In genomic region chr17:21404956-21405731, GRCh38 we compare ENCODE assay signal across 8 cellular contexts. TPM values are rescaled to one million over a fixed set of nuclear protein-coding genes. Genes with fewer than 3 reads are reported as not detected.
DNase-seq lines count a peak whose midpoint lies in the region; ATAC-seq, FAIRE-seq and TF ChIP-seq lines count a peak whose summit lies in the region.
"Not testable (repeated sequence)": the region's sequence is repeated elsewhere in the genome, so short reads cannot be mapped to it uniquely, and the experiment has no call there.
"Had no signal": no experiment of that assay in that cellular context is flagged by ENCODE, and none has a peak within 500 bp of the region (broad histone marks: within the 10 kb centered on the region; RNA-seq: fewer than 3 reads in every experiment).

No MANE protein-coding gene starts in this region.

- not testable (repeated sequence) for H3K36me3 ChIP-seq in bronchial epithelial cell (ENCODE audit: control insufficient read depth, insufficient read depth, low read length); naive thymus-derived CD4-positive, alpha-beta T cell (ENCODE audit: control insufficient read depth in 2 of 3, insufficient read depth in 3 of 3, low read length in 3 of 3); stomach

- not testable (repeated sequence) for H3K27me3 ChIP-seq in bronchial epithelial cell (ENCODE audit: control insufficient read depth, insufficient read depth, low read length); right cardiac atrium (ENCODE audit: control insufficient read depth, insufficient read depth); naive thymus-derived CD4-positive, alpha-beta T cell (ENCODE audit: control insufficient read depth in 2 of 2, insufficient read depth in 2 of 2, low read length in 2 of 2); stomach

- peak; percentile 41 for DNase-seq in CMK (ENCODE audit: low read depth)
- DNase-seq in NCI-H446 treated with DMSO at 0.1 percent for 48 hours (lab: John Stamatoyannopoulos, UW), result peak; percentile 52
- not testable (repeated sequence) for DNase-seq in bronchial epithelial cell (ENCODE audit: low read depth); naive thymus-derived CD4-positive, alpha-beta T cell; stomach
- peak; percentile 62 for DNase-seq in Right ventricle myocardium superior
- peak; percentile 62 to 78 (median 77) for DNase-seq in right cardiac atrium

- H3K4me1 Mint-ChIP-seq in naive thymus-derived CD4-positive, alpha-beta T cell, result not testable (repeated sequence)

- intact Hi-C loops in Right ventricle myocardium superior (cut with DNase I); right cardiac atrium (cut with DNase I); naive thymus-derived CD4-positive, alpha-beta T cell (cut with micrococcal nuclease): not testable (repeated sequence)
- intact Hi-C loops in stomach (cut with DNase I; ENCODE audit: low total_unique reads), result loop anchor here (5.0 kb wide), 1 partner anchor 282 kb away; no protein-coding TSS in a partner anchor

- not testable (repeated sequence) for H3K4me3 ChIP-seq in bronchial epithelial cell (ENCODE audit: low read depth, low read length); right cardiac atrium (ENCODE audit: low read length); naive thymus-derived CD4-positive, alpha-beta T cell (ENCODE audit: low read length); stomach

- H3K27me3 Mint-ChIP-seq in naive thymus-derived CD4-positive, alpha-beta T cell, result not testable (repeated sequence)

- POLR2A ChIA-PET in naive thymus-derived CD4-positive, alpha-beta T cell (lab: Charles Lee), result not testable (repeated sequence)

- peak; percentile 94 for FAIRE-seq in bronchial epithelial cell (lab: Jason Lieb, UNC)

- TF ChIP-seq POLR2A in stomach (IDR thresholded peaks at IDR 0.05), result not testable (repeated sequence)

- TF ChIP-seq EP300 in stomach (IDR thresholded peaks at IDR 0.05), result not testable (repeated sequence)

- not testable (repeated sequence) for TF ChIP-seq CTCF in bronchial epithelial cell (IDR thresholded peaks at IDR 0.05; ENCODE audit: insufficient read depth, low read length, severe bottlenecking); stomach (IDR thresholded peaks at IDR 0.05)

- CTCF ChIA-PET in naive thymus-derived CD4-positive, alpha-beta T cell (lab: Charles Lee), result not testable (repeated sequence)

- peaks cover 0 to 15% (median 3%) of the 10 kb centered on the region in 11 donors for H3K9me3 Mint-ChIP-seq in naive thymus-derived CD4-positive, alpha-beta T cell

- not testable (repeated sequence) for H3K27ac Mint-ChIP-seq in naive thymus-derived CD4-positive, alpha-beta T cell

- 47% methylated on average over 26 of the region's 26 CpGs for WGBS in right cardiac atrium
- 56 to 77% (median 72%) methylated on average over 10 to 26 of the region's 26 CpGs for WGBS in stomach, 5 donors

- H3K4me3 Mint-ChIP-seq in naive thymus-derived CD4-positive, alpha-beta T cell, result not testable (repeated sequence)

- peak overlapping the region; percentile 21 for H3K27ac ChIP-seq in right cardiac atrium (ENCODE audit: low read length)
- not testable (repeated sequence) for H3K27ac ChIP-seq in naive thymus-derived CD4-positive, alpha-beta T cell (ENCODE audit: low read depth, low read length)
- H3K27ac ChIP-seq in stomach, result peak overlapping the region in 4 of 5 donors; percentile 4 to 75 (median 18)

- not testable (repeated sequence) for H3K9me3 ChIP-seq in right cardiac atrium (ENCODE audit: control insufficient read depth, low read length); naive thymus-derived CD4-positive, alpha-beta T cell (ENCODE audit: control insufficient read depth in 2 of 3, low read length in 3 of 3); stomach

- H3K4me1 ChIP-seq in right cardiac atrium (ENCODE audit: control insufficient read depth, insufficient read depth, low read length); naive thymus-derived CD4-positive, alpha-beta T cell (ENCODE audit: control insufficient read depth in 2 of 2, insufficient read depth in 2 of 2, low read length in 2 of 2); stomach: not testable (repeated sequence)

- ATAC-seq in Right ventricle myocardium superior (ENCODE audit: poor library complexity) (peak; percentile 30), right cardiac atrium (peak; percentile 47 to 77)
- ATAC-seq in naive thymus-derived CD4-positive, alpha-beta T cell, result peak; percentile 56

- not testable (repeated sequence) for H3K36me3 Mint-ChIP-seq in naive thymus-derived CD4-positive, alpha-beta T cell

RNA-seq across cellular contexts. Expression of gene KCNJ12, which starts 29.0 kb away (rescaled TPM):
- total RNA-seq in bronchial epithelial cell (under 0.01 and 0.13 TPM in 2 replicates), Right ventricle myocardium superior (12.2 TPM), right cardiac atrium (10 to 100 TPM in 2 of 4 donors, 1 to 10 TPM in 2; 9.8 to 13.3 (median 10.8) TPM), stomach (10 to 100 TPM in 1 of 5 donors, 1 to 10 TPM in 3, under 1 TPM in 1; under 0.01 to 10.5 (median 2.3) TPM)
- polyA plus RNA-seq in right cardiac atrium (9.9 TPM), stomach (under 1 TPM in 2 of 3 donors, not detected in 1; 0.23 to 0.68 TPM)
- total RNA-seq in naive thymus-derived CD4-positive, alpha-beta T cell, result under 1 TPM in 2 of 5 experiments, not detected in 3; 0.19 to 0.24 TPM
- polyA plus RNA-seq in naive thymus-derived CD4-positive, alpha-beta T cell, result not detected
- polyA plus RNA-seq: CD4-positive, CD25-positive, alpha-beta regulatory T cell had no signal
